33 cellular contexts compared by ENCODE assay signal in the genomic region with DNA sequence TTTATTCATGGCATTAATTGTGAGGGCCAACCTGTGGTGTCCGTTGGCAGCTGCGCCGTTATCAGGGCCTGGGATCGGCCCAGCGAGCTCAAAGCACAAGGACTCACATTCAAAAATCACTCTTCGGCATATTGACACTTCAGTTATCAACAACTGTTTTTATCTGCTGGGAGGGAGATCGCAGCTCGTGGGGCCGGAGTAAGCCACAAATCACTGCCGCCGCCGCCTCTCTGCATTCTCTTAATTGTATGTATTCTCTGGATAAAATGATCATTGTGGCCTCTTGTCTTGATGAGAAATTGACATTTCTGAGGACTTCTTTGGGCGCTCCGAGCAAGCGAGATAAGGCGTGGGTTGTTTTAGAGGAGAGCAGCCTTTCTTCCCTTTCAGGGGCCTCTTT.
"Had no signal": no experiment of that assay in that cellular context is flagged by ENCODE, and none has a peak within 500 bp of the region (broad histone marks: within the 10 kb centered on the region; RNA-seq: fewer than 3 reads in every experiment).

No MANE protein-coding gene starts in this region.

- H3K36me3 Mint-ChIP-seq: activated naive CD8-positive, alpha-beta T cell treated with anti-CD3 and anti-CD28 coated beads for 36 hours had no signal

- DNase-seq: activated CD4-positive, alpha-beta T cell treated with anti-CD3 and anti-CD28 coated beads for 1 hour; activated CD4-positive, alpha-beta T cell treated with anti-CD3 and anti-CD28 coated beads, Interleukin-2, amount 10 ng/mL, durations not matched to agents 24 days and 14 days; activated CD4-positive, alpha-beta T cell treated with anti-CD3 and anti-CD28 coated beads, Interleukin-2, amount 50 U/mL, for 4 hours; activated CD4-positive, CD25-positive, alpha-beta regulatory T cell; activated CD8-positive, alpha-beta T cell treated with anti-CD3 and anti-CD28 coated beads for 36 hours; activated effector memory CD4-positive, alpha-beta T cell treated with anti-CD3 and anti-CD28 coated beads, Interleukin-2, amount 50 U/mL, for 16 hours; activated naive CD4-positive, alpha-beta T cell; activated naive CD4-positive, alpha-beta T cell treated with anti-CD3 and anti-CD28 coated beads, Interleukin-2, amount 50 U/mL, for 16 hours; activated naive CD8-positive, alpha-beta T cell treated with anti-CD3 and anti-CD28 coated beads for 36 hours; activated T-cell treated with anti-CD3 and anti-CD28 coated beads, Interleukin-2, amount 50 U/mL, for 1 hour; activated T-cell treated with anti-CD3 and anti-CD28 coated beads, Interleukin-2, amount 50 U/mL, for 72 hours; amniotic stem cell; aorta; brain microvascular endothelial cell; central memory CD4-positive, alpha-beta T cell; MM.1S; MV-4-11; NCI-H1092; NCI-H187 treated with DMSO at 0.1 percent for 48 hours; NCI-H2081 treated with DMSO at 0.1 percent for 48 hours; NCI-H2171 treated with DMSO at 0.1 percent for 48 hours; NCI-H2227 treated with DMSO at 0.1 percent for 48 hours; NCI-H446; NCI-H510A treated with DMSO at 0.1 percent for 48 hours; NCI-H526 treated with DMSO at 0.1 percent for 48 hours; SHP77 treated with DMSO at 0.1 percent for 48 hours; SW 1271; T-helper 1 cell; T-helper 2 cell; T-helper 9 cell; WERI-Rb-1 had no signal

- H3K27me3 Mint-ChIP-seq: activated CD8-positive, alpha-beta T cell treated with anti-CD3 and anti-CD28 coated beads for 36 hours; activated naive CD8-positive, alpha-beta T cell treated with anti-CD3 and anti-CD28 coated beads for 36 hours; activated T-helper 17 cell treated with anti-CD3 and anti-CD28 coated beads, Interleukin-2, amount 50 U/mL, for 72 hours had no signal

- H3K9ac ChIP-seq: KMS-11 had no signal

- H3K4me3 Mint-ChIP-seq: activated CD4-positive, alpha-beta T cell treated with anti-CD3 and anti-CD28 coated beads, Interleukin-2, amount 10 ng/mL, durations not matched to agents 24 days and 14 days; activated CD8-positive, alpha-beta T cell treated with anti-CD3 and anti-CD28 coated beads for 36 hours; activated naive CD8-positive, alpha-beta T cell treated with anti-CD3 and anti-CD28 coated beads for 36 hours; activated T-cell treated with anti-CD3 and anti-CD28 coated beads, Interleukin-2, amount 50 U/mL, for 72 hours; activated T-helper 17 cell treated with anti-CD3 and anti-CD28 coated beads, Interleukin-2, amount 50 U/mL, for 72 hours had no signal

- H3K9me3 Mint-ChIP-seq: activated CD4-positive, alpha-beta T cell treated with anti-CD3 and anti-CD28 coated beads, Interleukin-2, amount 10 ng/mL, durations not matched to agents 24 days and 14 days; activated CD8-positive, alpha-beta T cell treated with anti-CD3 and anti-CD28 coated beads for 36 hours; activated naive CD8-positive, alpha-beta T cell treated with anti-CD3 and anti-CD28 coated beads for 36 hours; activated T-cell treated with anti-CD3 and anti-CD28 coated beads, Interleukin-2, amount 50 U/mL, for 72 hours; activated T-helper 17 cell treated with anti-CD3 and anti-CD28 coated beads, Interleukin-2, amount 50 U/mL, for 72 hours had no signal

- H3K27ac Mint-ChIP-seq: activated CD4-positive, alpha-beta T cell treated with anti-CD3 and anti-CD28 coated beads, Interleukin-2, amount 10 ng/mL, durations not matched to agents 24 days and 14 days; activated CD8-positive, alpha-beta T cell treated with anti-CD3 and anti-CD28 coated beads for 36 hours; activated naive CD8-positive, alpha-beta T cell treated with anti-CD3 and anti-CD28 coated beads for 36 hours; activated T-cell treated with anti-CD3 and anti-CD28 coated beads, Interleukin-2, amount 50 U/mL, for 72 hours; activated T-helper 17 cell treated with anti-CD3 and anti-CD28 coated beads, Interleukin-2, amount 50 U/mL, for 72 hours had no signal

- H3K27me3 ChIP-seq: brain microvascular endothelial cell had no signal

- H3K4me1 Mint-ChIP-seq: activated CD4-positive, alpha-beta T cell treated with anti-CD3 and anti-CD28 coated beads, Interleukin-2, amount 10 ng/mL, durations not matched to agents 24 days and 14 days; activated naive CD8-positive, alpha-beta T cell treated with anti-CD3 and anti-CD28 coated beads for 36 hours; activated T-helper 17 cell treated with anti-CD3 and anti-CD28 coated beads, Interleukin-2, amount 50 U/mL, for 72 hours had no signal

- H3K36me3 ChIP-seq: brain microvascular endothelial cell, WERI-Rb-1 had no signal

- H3K4me2 ChIP-seq: KMS-11 had no signal

- H3K27ac ChIP-seq: brain microvascular endothelial cell, KMS-11, WERI-Rb-1 had no signal
